Comparison of ENCODE assay signal across 34 cellular contexts in the genomic region with DNA sequence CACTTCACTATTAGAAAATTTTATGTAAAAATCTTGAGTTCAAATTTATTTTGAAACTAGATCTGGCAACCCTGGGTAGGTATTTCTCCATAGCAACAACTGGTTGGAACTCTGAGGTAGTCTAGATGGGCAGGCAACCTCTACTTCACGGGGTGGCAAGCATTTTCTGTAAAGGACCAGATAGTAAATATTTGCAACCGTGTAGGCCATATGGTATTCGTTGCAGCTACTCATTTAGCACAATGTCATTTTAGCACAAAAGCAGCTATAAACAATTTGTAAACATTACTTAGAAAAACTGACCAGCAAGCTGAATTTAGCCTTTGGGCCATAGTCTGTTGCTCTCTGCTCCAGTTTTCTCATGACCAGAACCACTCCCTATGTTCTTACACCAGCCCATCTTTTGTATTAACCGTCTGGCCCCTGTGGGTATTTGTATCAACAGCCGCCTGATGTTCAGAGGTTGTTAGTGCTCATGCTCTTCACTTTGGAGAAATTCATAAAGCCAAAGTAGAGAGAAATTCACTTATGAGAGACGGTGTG. TPM values are rescaled to one million over a fixed set of nuclear protein-coding genes. Genes with fewer than 3 reads are reported as not detected.
"Had no signal": no experiment of that assay in that cellular context is flagged by ENCODE, and none has a peak within 500 bp of the region (broad histone marks: within the 10 kb centered on the region; RNA-seq: fewer than 3 reads in every experiment).

No MANE protein-coding gene starts in this region.

- DNase-seq: activated B cell treated with CpG ODN at 0.5 μM for 24 hours; activated CD4-positive, alpha-beta memory T cell treated with anti-CD3 and anti-CD28 coated beads for 36 hours; activated CD4-positive, alpha-beta T cell treated with anti-CD3 and anti-CD28 coated beads for 4 hours; activated CD4-positive, alpha-beta T cell treated with anti-CD3 and anti-CD28 coated beads, Interleukin-2, amount 10 ng/mL, durations not matched to agents 24 days and 14 days; activated CD4-positive, alpha-beta T cell treated with anti-CD3 and anti-CD28 coated beads, Interleukin-2, amount 50 U/mL, for 1 hour; activated CD4-positive, alpha-beta T cell treated with anti-CD3 and anti-CD28 coated beads, Interleukin-2, amount 50 U/mL, for 4 hours; activated CD4-positive, CD25-positive, alpha-beta regulatory T cell treated with anti-CD3 and anti-CD28 coated beads, Interleukin-2, amount 50 U/mL, for 72 hours; activated CD8-positive, alpha-beta memory T cell treated with anti-CD3 and anti-CD28 coated beads, Interleukin-2, amount 50 U/mL, for 4 hours; activated CD8-positive, alpha-beta T cell treated with anti-CD3 and anti-CD28 coated beads for 36 hours; activated effector memory CD4-positive, alpha-beta T cell treated with anti-CD3 and anti-CD28 coated beads, Interleukin-2, amount 50 U/mL, for 16 hours; activated gamma-delta T cell treated with Interleukin-2 at 50 U/mL for 16 hours; activated naive CD4-positive, alpha-beta T cell; activated naive CD4-positive, alpha-beta T cell treated with anti-CD3 and anti-CD28 coated beads for 36 hours; activated naive CD4-positive, alpha-beta T cell treated with anti-CD3 and anti-CD28 coated beads, Interleukin-2, amount 50 U/mL, for 16 hours; activated naive CD8-positive, alpha-beta T cell treated with anti-CD3 and anti-CD28 coated beads, Interleukin-2, amount 10 ng/mL, durations not matched to agents 7 days and 5 days; activated naive CD8-positive, alpha-beta T cell treated with anti-CD3 and anti-CD28 coated beads, Interleukin-2, amount 50 U/mL, for 24 hours; activated T-cell treated with anti-CD3 and anti-CD28 coated beads for 4 hours; activated T-cell treated with anti-CD3 and anti-CD28 coated beads, Interleukin-2, amount 50 U/mL, for 1 hour; activated T-cell treated with anti-CD3 and anti-CD28 coated beads, Interleukin-2, amount 50 U/mL, for 4 hours; activated T-cell treated with anti-CD3 and anti-CD28 coated beads, Interleukin-2, amount 50 U/mL, for 72 hours; amygdala; anterior cingulate cortex; caudate nucleus; cerebellar nuclear complex; T-helper 1 cell; T-helper 2 cell; T-helper 9 cell had no signal

- FAIRE-seq: bronchial epithelial cell, TTC549 had no signal

- H3K4me1 ChIP-seq: ascending aorta had no signal

- H3K27ac ChIP-seq: ascending aorta, cardiac muscle cell, VCaP had no signal

- H3K4me3 ChIP-seq: ascending aorta, cardiac muscle cell had no signal

- H3K27me3 ChIP-seq: ascending aorta, cardiac muscle cell had no signal

- H3K9me3 ChIP-seq: ascending aorta had no signal

- H3K36me3 ChIP-seq: ascending aorta, cardiac muscle cell had no signal

RNA-seq across cellular contexts. Expression of gene LGSN, which starts 29.2 kb away (rescaled TPM):
- total RNA-seq: activated CD4-positive, alpha-beta T cell treated with anti-CD3 and anti-CD28 coated beads, Interleukin-2, amount 10 ng/mL, durations not matched to agents 24 days and 14 days; activated CD8-positive, alpha-beta memory T cell treated with anti-CD3 and anti-CD28 coated beads for 36 hours; activated CD8-positive, alpha-beta T cell treated with anti-CD3 and anti-CD28 coated beads for 36 hours; activated naive CD4-positive, alpha-beta T cell treated with anti-CD3 and anti-CD28 coated beads for 36 hours; activated T-cell treated with anti-CD3 and anti-CD28 coated beads, Interleukin-2, amount 50 U/mL, for 4 hours; activated T-helper 1 cell treated with anti-CD3 and anti-CD28 coated beads, Interleukin-12 subunit alpha, Interleukin-12 subunit beta, Interleukin-2, Interleukin-4 antibody, amounts not matched to agents 30 ng/mL and 10 ng/mL and 1 ng/mL, durations not matched to agents 14 hours and 24 hours and 36 hours; ascending aorta; cardiac muscle cell had no signal
- polyA plus RNA-seq: cardiac muscle cell had no signal
